In genomic region chr7:148573581-148573980, GRCh38 we compare ENCODE assay signal across 4 cellular contexts. TPM values are rescaled to one million over a fixed set of nuclear protein-coding genes. Genes with fewer than 3 reads are reported as not detected.
"Had no signal": no experiment of that assay in that cellular context is flagged by ENCODE, and none has a peak within 500 bp of the region (broad histone marks: within the 10 kb centered on the region; RNA-seq: fewer than 3 reads in every experiment).

No MANE protein-coding gene starts in this region.

RNA-seq across cellular contexts. Expression of gene C7orf33, which starts 17.0 kb away (rescaled TPM):
- total RNA-seq: LHCN-M2, M059J, MCF 10A, NCI-H460 had no signal
